Comparison of ENCODE assay signal across 8 cellular contexts in genomic region chr13:106535552-106536243, GRCh38. TPM values are rescaled to one million over a fixed set of nuclear protein-coding genes. Genes with fewer than 3 reads are reported as not detected.
DNase-seq lines count a peak whose midpoint lies in the region; ATAC-seq and TF ChIP-seq lines count a peak whose summit lies in the region.

A gene with protein sequence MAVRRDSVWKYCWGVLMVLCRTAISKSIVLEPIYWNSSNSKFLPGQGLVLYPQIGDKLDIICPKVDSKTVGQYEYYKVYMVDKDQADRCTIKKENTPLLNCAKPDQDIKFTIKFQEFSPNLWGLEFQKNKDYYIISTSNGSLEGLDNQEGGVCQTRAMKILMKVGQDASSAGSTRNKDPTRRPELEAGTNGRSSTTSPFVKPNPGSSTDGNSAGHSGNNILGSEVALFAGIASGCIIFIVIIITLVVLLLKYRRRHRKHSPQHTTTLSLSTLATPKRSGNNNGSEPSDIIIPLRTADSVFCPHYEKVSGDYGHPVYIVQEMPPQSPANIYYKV (minus strand): TSS chr13:106535662. CDS start chr13:106534964, 698 bp downstream.

- H3K27me3 ChIP-seq in HUES6 (ENCODE audit: control insufficient read depth, insufficient read depth, low read length): peaks cover 13% of the 10 kb centered on the region
- no peaks in the 10 kb centered on the region for H3K27me3 ChIP-seq in esophagus muscularis mucosa

- no peaks in the 10 kb centered on the region for H3K9me3 Mint-ChIP-seq in activated T-cell treated with anti-CD3 and anti-CD28 coated beads, Interleukin-2, amount 50 U/mL, for 72 hours

- H3K36me3 Mint-ChIP-seq in activated T-cell treated with anti-CD3 and anti-CD28 coated beads, Interleukin-2, amount 50 U/mL, for 72 hours (ENCODE audit: insufficient read depth in 2 of 2): no peaks in the 10 kb centered on the region

- peak; percentile 91 for DNase-seq in DMS153 (lab: John Stamatoyannopoulos, UW)
- DNase-seq in activated T-cell treated with anti-CD3 and anti-CD28 coated beads, Interleukin-2, amount 50 U/mL, for 72 hours: peak; percentile 90 to 93
- no peak for DNase-seq in esophagus muscularis mucosa (ENCODE audit: extremely low spot score)
- DNase-seq in myocyte (ENCODE audit: low read depth): peak; percentile 94
- peak; percentile 55 for DNase-seq in stimulated activated CD8-positive, alpha-beta memory T cell treated with anti-CD3 and anti-CD28 coated beads, Interleukin-7, amount 100 ng/mL, for 24 hours (ENCODE audit: low read depth)

- ATAC-seq in GM21447 (IDR thresholded peaks at IDR 0.05; ENCODE audit: unreplicated experiment): peak; percentile 89
- ATAC-seq in activated T-cell treated with anti-CD3 and anti-CD28 coated beads, Interleukin-2, amount 50 U/mL, for 72 hours (replicated peaks in 1 of 2): peak; percentile 94

- peaks cover 35% of the 10 kb centered on the region for H3K27me3 Mint-ChIP-seq in activated T-cell treated with anti-CD3 and anti-CD28 coated beads, Interleukin-2, amount 50 U/mL, for 72 hours (ENCODE audit: low read depth)

- peak within 1 kb of the TSS; percentile 94 to 99 for H3K4me3 Mint-ChIP-seq in activated T-cell treated with anti-CD3 and anti-CD28 coated beads, Interleukin-2, amount 50 U/mL, for 72 hours

- no peak within 1 kb of the TSS for H3K27ac ChIP-seq in HUES6 (ENCODE audit: low read depth, low read length)
- peak within 1 kb of the TSS; percentile 84 to 90 (median 84) for H3K27ac ChIP-seq in esophagus muscularis mucosa (replicated peaks in 1 of 4)

- H3K4me1 Mint-ChIP-seq in activated T-cell treated with anti-CD3 and anti-CD28 coated beads, Interleukin-2, amount 50 U/mL, for 72 hours (ENCODE audit: low read depth): peaks cover 22% of the 10 kb centered on the region

- H3K27ac Mint-ChIP-seq in activated T-cell treated with anti-CD3 and anti-CD28 coated beads, Interleukin-2, amount 50 U/mL, for 72 hours: peak within 1 kb of the TSS; percentile 80

- no peak for TF ChIP-seq CTCF in esophagus muscularis mucosa (IDR thresholded peaks at IDR 0.05)

- H3K4me3 ChIP-seq in HUES6 (ENCODE audit: low read depth, low read length) (peak within 1 kb of the TSS; percentile 85), esophagus muscularis mucosa (peak within 1 kb of the TSS; percentile 78 to 85 (median 82))

- no peak for TF ChIP-seq EP300 in esophagus muscularis mucosa (IDR thresholded peaks at IDR 0.05)

- H3K4me1 ChIP-seq in HUES6 (ENCODE audit: control insufficient read depth, insufficient read depth, low read length) (peaks cover 27% of the 10 kb centered on the region), esophagus muscularis mucosa (peaks cover 19 to 53% (median 46%) of the 10 kb centered on the region in 4 donors)

- intact Hi-C loops in esophagus muscularis mucosa (cut with DNase I): loop anchor here (10.0 kb wide), 2 partner anchors 1121 to 1961 kb away; no protein-coding TSS in a partner anchor

- WGBS in esophagus muscularis mucosa: 0% methylated on average over 3 of the region's 102 CpGs

- peaks cover 3% of the 10 kb centered on the region; the same call in 1 of the 2 replicates for H3K36me3 ChIP-seq in HUES6 (ENCODE audit: control insufficient read depth, insufficient read depth, low read length)
- H3K36me3 ChIP-seq in esophagus muscularis mucosa: peaks cover 0 to 4% (median 3%) of the 10 kb centered on the region in 4 donors

- peak within 1 kb of the TSS; percentile 86 for H3K9ac ChIP-seq in HUES6 (ENCODE audit: low read length)

- peak; percentile 45 for TF ChIP-seq POLR2A in esophagus muscularis mucosa (IDR thresholded peaks at IDR 0.05; ENCODE audit: low read depth)

- H3K9me3 ChIP-seq in HUES6 (ENCODE audit: control insufficient read depth, insufficient read depth, low read depth, low read length) (no peaks in the 10 kb centered on the region), esophagus muscularis mucosa (no peaks in the 10 kb centered on the region)

TF ChIP-seq in PFSK-1, 5 proteins besides CTCF, POLR2A, EP300 and RAD21:
- peak; percentile 70 for TF ChIP-seq POLR2AphosphoS5 (IDR thresholded peaks at IDR 0.05; ENCODE audit: low read depth, low read length)
- TF ChIP-seq FOXP2 (optimal IDR thresholded peaks at IDR 0.05; ENCODE audit: borderline replicate concordance, extremely low read depth, extremely low read length, insufficient read depth): peak; percentile 26
- TF ChIP-seq TAF1 (IDR thresholded peaks at IDR 0.05; ENCODE audit: borderline replicate concordance, insufficient read depth, low read length): peak; percentile 90
- no peak for TF ChIP-seq SIN3A (IDR thresholded peaks at IDR 0.05; ENCODE audit: borderline replicate concordance, insufficient read depth, low read length)
- TF ChIP-seq REST (IDR thresholded peaks at IDR 0.05; ENCODE audit: insufficient read depth in 1 of 2, low read depth in 2 of 2, low read length in 2 of 2): no peak
TF ChIP-seq in PFSK-1: peak in this region for 3.

RNA-seq across cellular contexts. Expression of the gene that starts here (rescaled TPM):
- polyA plus RNA-seq in PFSK-1 (2012; ENCODE audit: insufficient read length, low read depth): 5.9 TPM
- under 1 TPM; 0.23 to 0.24 TPM for total RNA-seq in activated T-cell treated with anti-CD3 and anti-CD28 coated beads, Interleukin-2, amount 50 U/mL, for 72 hours
- total RNA-seq in esophagus muscularis mucosa (10 to 100 TPM in 3 of 4 donors, 1 to 10 TPM in 1; 10.0 to 20.2 (median 17.5) TPM), myocyte (4.4 and 4.8 TPM in 2 replicates)
- 10.9 TPM for polyA plus RNA-seq in myocyte (2012)

Comparison
In these comparisons a context has a peak if more than half of its experiments do, and no peak if none do; other contexts are left out.
1. Peak in DNase-seq and ATAC-seq in activated T-cell treated with anti-CD3 and anti-CD28 coated beads, Interleukin-2, amount 50 U/mL, for 72 hours; RNA of the gene not detected or under 1 TPM.